In genomic region chr7:12553421-12553820, GRCh38 we compare ENCODE assay signal across 26 cellular contexts. TPM values are rescaled to one million over a fixed set of nuclear protein-coding genes. Genes with fewer than 3 reads are reported as not detected.
"Had no signal": no experiment of that assay in that cellular context is flagged by ENCODE, and none has a peak within 500 bp of the region (broad histone marks: within the 10 kb centered on the region; RNA-seq: fewer than 3 reads in every experiment).

No MANE protein-coding gene starts in this region.

- H3K9me3 Mint-ChIP-seq: stimulated activated naive CD8-positive, alpha-beta T cell treated with anti-CD3 and anti-CD28 coated beads, Interleukin-15, amount 100 ng/mL, for 72 hours had no signal

- ATAC-seq: activated T-cell treated with anti-CD3 and anti-CD28 coated beads, Interleukin-2, amount 50 U/mL, for 72 hours; gastrocnemius medialis; left cardiac atrium; mucosa of descending colon; right lobe of liver; stimulated activated effector memory CD8-positive, alpha-beta T cell treated with anti-CD3 and anti-CD28 coated beads, Interleukin-12 subunit alpha, Interleukin-12 subunit beta, amount 100 ng/mL, for 72 hours; stimulated activated naive CD8-positive, alpha-beta T cell treated with anti-CD3 and anti-CD28 coated beads, Interleukin-15, amount 100 ng/mL, for 72 hours had no signal

- H3K9me3 ChIP-seq: esophagus squamous epithelium, gastrocnemius medialis, mucosa of descending colon, right lobe of liver, transverse colon had no signal

- H3K36me3 ChIP-seq: esophagus squamous epithelium, gastrocnemius medialis, right lobe of liver, transverse colon had no signal

- H3K36me3 Mint-ChIP-seq: activated CD4-positive, alpha-beta memory T cell treated with anti-CD3 and anti-CD28 coated beads for 36 hours; activated naive CD8-positive, alpha-beta T cell treated with anti-CD3 and anti-CD28 coated beads, Interleukin-2, amount 10 ng/mL, durations not matched to agents 7 days and 5 days; memory B cell; stimulated activated effector memory CD8-positive, alpha-beta T cell treated with anti-CD3 and anti-CD28 coated beads, Interleukin-12 subunit alpha, Interleukin-12 subunit beta, amount 100 ng/mL, for 72 hours had no signal

- H3K4me1 ChIP-seq: gastrocnemius medialis, right lobe of liver, transverse colon had no signal

- H3K27ac Mint-ChIP-seq: activated CD4-positive, alpha-beta memory T cell treated with anti-CD3 and anti-CD28 coated beads for 36 hours; activated naive CD4-positive, alpha-beta T cell treated with anti-CD3 and anti-CD28 coated beads for 36 hours; activated naive CD8-positive, alpha-beta T cell treated with anti-CD3 and anti-CD28 coated beads, Interleukin-2, amount 10 ng/mL, durations not matched to agents 7 days and 5 days; activated T-cell treated with anti-CD3 and anti-CD28 coated beads, Interleukin-2, amount 50 U/mL, for 72 hours; memory B cell; stimulated activated effector memory CD8-positive, alpha-beta T cell treated with anti-CD3 and anti-CD28 coated beads, Interleukin-12 subunit alpha, Interleukin-12 subunit beta, amount 100 ng/mL, for 72 hours; stimulated activated naive CD8-positive, alpha-beta T cell treated with anti-CD3 and anti-CD28 coated beads, Interleukin-15, amount 100 ng/mL, for 72 hours had no signal

- H3K4me1 Mint-ChIP-seq: activated naive CD8-positive, alpha-beta T cell treated with anti-CD3 and anti-CD28 coated beads, Interleukin-2, amount 10 ng/mL, durations not matched to agents 7 days and 5 days; memory B cell; neural crest cell; stimulated activated effector memory CD8-positive, alpha-beta T cell treated with anti-CD3 and anti-CD28 coated beads, Interleukin-12 subunit alpha, Interleukin-12 subunit beta, amount 100 ng/mL, for 72 hours; stimulated activated naive CD8-positive, alpha-beta T cell treated with anti-CD3 and anti-CD28 coated beads, Interleukin-15, amount 100 ng/mL, for 72 hours had no signal

- H3K27ac ChIP-seq: coronary artery, esophagus squamous epithelium, gastrocnemius medialis, right lobe of liver, skin epidermis, transverse colon had no signal

- DNase-seq: activated CD4-positive, alpha-beta memory T cell treated with anti-CD3 and anti-CD28 coated beads for 36 hours; activated CD4-positive, alpha-beta T cell treated with anti-CD3 and anti-CD28 coated beads for 48 hours; activated CD4-positive, CD25-positive, alpha-beta regulatory T cell; activated effector memory CD4-positive, alpha-beta T cell treated with Interleukin-2 at 50 U/mL for 16 hours; activated naive CD4-positive, alpha-beta T cell treated with anti-CD3 and anti-CD28 coated beads for 36 hours; activated naive CD8-positive, alpha-beta T cell treated with anti-CD3 and anti-CD28 coated beads, Interleukin-2, amount 10 ng/mL, durations not matched to agents 7 days and 5 days; activated T-cell treated with anti-CD3 and anti-CD28 coated beads, Interleukin-2, amount 50 U/mL, for 72 hours; amygdala; cerebellar nuclear complex; esophagus squamous epithelium; gastrocnemius medialis; hypothalamus; left cardiac atrium; mucosa of descending colon; occipital lobe; posterior cingulate gyrus; right lobe of liver; stimulated activated CD4-positive, alpha-beta T cell treated with anti-CD3 and anti-CD28 coated beads, Interleukin-1b, Interleukin-23, amount 100 ng/mL, for 48 hours; stimulated activated naive CD8-positive, alpha-beta T cell treated with anti-CD3 and anti-CD28 coated beads, Interleukin-15, amount 100 ng/mL, for 72 hours; T-helper 9 cell; transverse colon had no signal

- H3K4me3 Mint-ChIP-seq: activated CD4-positive, alpha-beta memory T cell treated with anti-CD3 and anti-CD28 coated beads for 36 hours; activated naive CD4-positive, alpha-beta T cell treated with anti-CD3 and anti-CD28 coated beads for 36 hours; activated naive CD8-positive, alpha-beta T cell treated with anti-CD3 and anti-CD28 coated beads, Interleukin-2, amount 10 ng/mL, durations not matched to agents 7 days and 5 days; activated T-cell treated with anti-CD3 and anti-CD28 coated beads, Interleukin-2, amount 50 U/mL, for 72 hours; memory B cell; neural crest cell; stimulated activated effector memory CD8-positive, alpha-beta T cell treated with anti-CD3 and anti-CD28 coated beads, Interleukin-12 subunit alpha, Interleukin-12 subunit beta, amount 100 ng/mL, for 72 hours; stimulated activated naive CD8-positive, alpha-beta T cell treated with anti-CD3 and anti-CD28 coated beads, Interleukin-15, amount 100 ng/mL, for 72 hours had no signal

- H3K27me3 Mint-ChIP-seq: activated naive CD8-positive, alpha-beta T cell treated with anti-CD3 and anti-CD28 coated beads, Interleukin-2, amount 10 ng/mL, durations not matched to agents 7 days and 5 days; stimulated activated naive CD8-positive, alpha-beta T cell treated with anti-CD3 and anti-CD28 coated beads, Interleukin-15, amount 100 ng/mL, for 72 hours had no signal

- H3K4me3 ChIP-seq: coronary artery, esophagus squamous epithelium, gastrocnemius medialis, mucosa of descending colon, right lobe of liver, skin epidermis, transverse colon had no signal

RNA-seq across cellular contexts. Expression of gene SCIN, which starts 17.1 kb away (rescaled TPM):
- total RNA-seq: neural crest cell had no signal
